In genomic region chr9:137454145-137454505, GRCh38 we compare ENCODE assay signal across 8 cellular contexts. TPM values are rescaled to one million over a fixed set of nuclear protein-coding genes. Genes with fewer than 3 reads are reported as not detected.
DNase-seq lines count a peak whose midpoint lies in the region; ATAC-seq lines count a peak whose summit lies in the region.

No MANE protein-coding gene starts in this region.

- H3K36me3 Mint-ChIP-seq in T-helper 1 cell treated with Interleukin-12 subunit alpha and Interleukin-12 subunit beta and Interleukin-4 antibody, amounts not matched to agents 30 μg/mL and 1 μg/mL, for 36 hours (ENCODE audit: low read depth) = peaks cover 6% of the 10 kb centered on the region

- peak overlapping the region; percentile 64 for H3K4me3 Mint-ChIP-seq in T-helper 1 cell treated with Interleukin-12 subunit alpha and Interleukin-12 subunit beta and Interleukin-4 antibody, amounts not matched to agents 30 μg/mL and 1 μg/mL, for 36 hours

- no peaks in the 10 kb centered on the region for H3K27me3 Mint-ChIP-seq in T-helper 1 cell treated with Interleukin-12 subunit alpha and Interleukin-12 subunit beta and Interleukin-4 antibody, amounts not matched to agents 30 μg/mL and 1 μg/mL, for 36 hours (ENCODE audit: low read depth)

- H3K9me3 ChIP-seq in muscle layer of duodenum (ENCODE audit: control insufficient read depth in 1 of 2, low read length in 2 of 2) (no peaks in the 10 kb centered on the region), aorta (ENCODE audit: control insufficient read depth, low read length) (no peaks in the 10 kb centered on the region)

- intact Hi-C loops in aorta (cut with DNase I) = no loop called here

- 49 to 52% methylated on average over 13 to 20 of the region's 21 CpGs for whole genome bisulfite sequencing in aorta, 2 donors

- H3K27ac Mint-ChIP-seq in T-helper 1 cell treated with Interleukin-12 subunit alpha and Interleukin-12 subunit beta and Interleukin-4 antibody, amounts not matched to agents 30 μg/mL and 1 μg/mL, for 36 hours = peak overlapping the region; percentile 45

- peaks cover 0 to 35% of the 10 kb centered on the region in 2 donors for H3K4me1 ChIP-seq in muscle layer of duodenum (ENCODE audit: control insufficient read depth in 1 of 2, insufficient read depth in 2 of 2, low read length in 2 of 2)
- H3K4me1 ChIP-seq in aorta (ENCODE audit: control insufficient read depth in 1 of 2, insufficient read depth in 2 of 2, low read length in 2 of 2) = peaks cover 0 to 4% of the 10 kb centered on the region in 2 donors

- peak overlapping the region; percentile 28 for H3K27ac ChIP-seq in epithelial cell of prostate
- H3K27ac ChIP-seq in muscle layer of duodenum (ENCODE audit: low read length) = peak overlapping the region; percentile 39
- no peak overlapping the region for H3K27ac ChIP-seq in aorta (ENCODE audit: low read depth in 1 of 2, low read length in 2 of 2)

- peaks cover 12% of the 10 kb centered on the region for H3K4me1 Mint-ChIP-seq in T-helper 1 cell treated with Interleukin-12 subunit alpha and Interleukin-12 subunit beta and Interleukin-4 antibody, amounts not matched to agents 30 μg/mL and 1 μg/mL, for 36 hours (ENCODE audit: low read depth)

- peak; percentile 29 for ATAC-seq in GM18867 (IDR thresholded peaks at IDR 0.05; ENCODE audit: unreplicated experiment)
- no peak for ATAC-seq in aorta (ENCODE audit: low FRiP score)
- no peak for ATAC-seq in HG02678 (IDR thresholded peaks at IDR 0.05; ENCODE audit: unreplicated experiment)

- no peak for DNase-seq in epithelial cell of prostate (ENCODE audit: low read depth, low spot score)
- peak; percentile 80 to 87 for DNase-seq in aorta
- no peak for DNase-seq in NCI-H2171 (lab: John Stamatoyannopoulos, UW)
- DNase-seq in NCI-H446 (lab: John Stamatoyannopoulos, UW) = no peak

- H3K27me3 ChIP-seq in muscle layer of duodenum (ENCODE audit: low read depth, low read length) (no peaks in the 10 kb centered on the region), aorta (ENCODE audit: control insufficient read depth in 1 of 2, insufficient read depth in 2 of 2, low read length in 1 of 2) (no peaks in the 10 kb centered on the region)

- peaks cover 0 to 14% of the 10 kb centered on the region in 2 donors for H3K36me3 ChIP-seq in muscle layer of duodenum (ENCODE audit: control insufficient read depth in 1 of 2, insufficient read depth in 2 of 2, low read length in 2 of 2)
- H3K36me3 ChIP-seq in aorta (ENCODE audit: control insufficient read depth in 1 of 2, insufficient read depth in 2 of 2, low read length in 1 of 2) = peaks cover 0 to 1% of the 10 kb centered on the region in 2 donors

- no peaks in the 10 kb centered on the region for H3K9me3 Mint-ChIP-seq in T-helper 1 cell treated with Interleukin-12 subunit alpha and Interleukin-12 subunit beta and Interleukin-4 antibody, amounts not matched to agents 30 μg/mL and 1 μg/mL, for 36 hours

- H3K4me3 ChIP-seq in muscle layer of duodenum (ENCODE audit: low read depth in 1 of 2, low read length in 2 of 2) (peak overlapping the region; percentile 46 to 60), aorta (ENCODE audit: low read length in 2 of 2) (no peak overlapping the region)

RNA-seq across cellular contexts. Expression of gene NSMF, which starts 5.0 kb away (rescaled TPM):
- total RNA-seq in aorta = 10 to 100 TPM; 76.8 to 78.2 TPM
- polyA plus RNA-seq in aorta = 100 to 1,000 TPM in 1 of 2 donors, 10 to 100 TPM in 1; 75.5 to 154 TPM

RNA-seq across cellular contexts. Expression of gene ENTPD8, which starts 13.0 kb away (rescaled TPM):
- total RNA-seq in aorta = not detected
- polyA plus RNA-seq in aorta = 1 to 10 TPM in 1 of 2 donors, not detected in 1; 3.1 TPM

RNA-seq across cellular contexts. Expression of gene NOXA1, which starts 30.9 kb away (rescaled TPM):
- total RNA-seq in aorta = 1 to 10 TPM; 4.1 to 8.5 TPM
- 10 to 100 TPM in 1 of 2 donors, 1 to 10 TPM in 1; 2.9 to 12.6 TPM for polyA plus RNA-seq in aorta

RNA-seq across cellular contexts. Expression of gene EXD3, which starts 31.2 kb away (rescaled TPM):
- total RNA-seq in aorta = 10 to 100 TPM; 21.9 to 38.2 TPM
- polyA plus RNA-seq in aorta = 10 to 100 TPM; 15.9 to 96.8 TPM

Comparison
In these comparisons a context has a peak if more than half of its experiments do, and no peak if none do; other contexts are left out.
1. DNase-seq: peak in aorta (2 of 2); none in epithelial cell of prostate (single experiment), NCI-H2171 (single experiment) and NCI-H446 (0 of 2).
2. H3K27ac ChIP-seq: peak in epithelial cell of prostate (single experiment) and muscle layer of duodenum (single experiment); none in aorta (0 of 2).
3. H3K4me3 ChIP-seq: peak in muscle layer of duodenum (2 of 2); none in aorta (0 of 2).